8 cellular contexts compared by ENCODE assay signal in the genomic region with DNA sequence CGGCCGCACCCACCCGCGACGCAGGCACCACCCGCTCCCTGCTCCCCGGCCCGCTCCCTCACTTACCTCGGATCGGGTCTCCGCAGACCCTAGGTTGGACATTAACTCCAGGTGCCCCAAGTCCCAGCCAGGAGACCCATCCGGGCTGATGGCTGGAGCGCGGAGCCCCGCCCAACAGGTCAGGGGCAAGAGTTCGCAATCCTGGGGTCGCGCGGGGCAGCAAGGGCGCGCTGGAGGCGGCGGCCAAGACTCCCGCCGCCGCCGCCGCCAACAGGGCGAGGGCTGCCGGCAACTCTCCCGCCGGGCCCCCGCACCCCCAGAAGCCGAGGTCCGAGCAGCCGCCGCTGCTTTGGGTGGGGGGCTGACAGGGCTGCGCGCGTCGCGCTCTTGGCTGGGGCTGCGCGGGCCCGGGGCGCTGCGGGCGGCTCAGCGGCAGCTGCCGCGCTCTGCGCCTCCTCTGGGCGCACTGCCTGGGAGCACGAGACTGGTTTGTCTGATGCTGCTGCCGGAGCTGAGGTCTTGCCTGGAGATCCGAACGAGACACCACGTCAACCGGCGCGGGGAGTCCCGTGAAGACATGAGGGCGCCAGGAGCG. TPM values are rescaled to one million over a fixed set of nuclear protein-coding genes. Genes with fewer than 3 reads are reported as not detected.
A peak's percentile ranks its signal among the peaks of the same experiment; 100 is the strongest.
DNase-seq lines count a peak whose midpoint lies in the region; ATAC-seq and TF ChIP-seq lines count a peak whose summit lies in the region.

No MANE protein-coding gene starts in this region.

- H3K27ac Mint-ChIP-seq in activated T-cell treated with anti-CD3 and anti-CD28 coated beads, Interleukin-2, amount 50 U/mL, for 72 hours, result no peak overlapping the region

- DNase-seq in BE2C (peak; percentile 78), hepatocyte (ENCODE audit: low spot score) (peak; percentile 79), hippocampal formation (lab: John Stamatoyannopoulos, UW) (no peak)
- peak in 1 of 2 donors; percentile 27 for DNase-seq in activated T-cell treated with anti-CD3 and anti-CD28 coated beads, Interleukin-2, amount 50 U/mL, for 72 hours

- no peak overlapping the region for H3K9ac ChIP-seq in HUES48 (ENCODE audit: low read depth, low read length)
- peak overlapping the region; percentile 57 for H3K9ac ChIP-seq in skeletal muscle satellite cell (ENCODE audit: low read depth, low read length)

- H3K4me2 ChIP-seq in hepatocyte (peak overlapping the region; percentile 99), skeletal muscle satellite cell (ENCODE audit: low read length) (peak overlapping the region; percentile 96)

- H3K27me3 ChIP-seq in BE2C (peaks cover 27% of the 10 kb centered on the region), HUES48 (ENCODE audit: control insufficient read depth, insufficient read depth, low read length) (peaks cover 98% of the 10 kb centered on the region), hepatocyte (peaks cover 92% of the 10 kb centered on the region), skeletal muscle satellite cell (ENCODE audit: control insufficient read depth, insufficient read depth, low read length) (peaks cover 29% of the 10 kb centered on the region)

- H3K36me3 ChIP-seq in BE2C (no peaks in the 10 kb centered on the region; the same call in 1 of the 2 replicates), HUES48 (ENCODE audit: control insufficient read depth, insufficient read depth, low read length) (no peaks in the 10 kb centered on the region), hepatocyte (replicated peaks; ENCODE audit: insufficient read depth, low read depth) (no peaks in the 10 kb centered on the region), skeletal muscle satellite cell (ENCODE audit: insufficient read depth, low read length) (no peaks in the 10 kb centered on the region)

- peaks cover 0 to 1% of the 10 kb centered on the region in 2 donors for H3K36me3 Mint-ChIP-seq in activated T-cell treated with anti-CD3 and anti-CD28 coated beads, Interleukin-2, amount 50 U/mL, for 72 hours (ENCODE audit: insufficient read depth in 2 of 2)

- H3K4me1 ChIP-seq in BE2C, result peaks cover 4% of the 10 kb centered on the region; the same call in 1 of the 2 replicates
- peaks cover 43% of the 10 kb centered on the region for H3K4me1 ChIP-seq in HUES48 (ENCODE audit: control insufficient read depth, insufficient read depth, low read length)
- peaks cover 20% of the 10 kb centered on the region for H3K4me1 ChIP-seq in hepatocyte (ENCODE audit: insufficient read depth)
- peaks cover 38% of the 10 kb centered on the region for H3K4me1 ChIP-seq in skeletal muscle satellite cell (ENCODE audit: control insufficient read depth, insufficient read depth, low read length)

- H4K20me1 ChIP-seq in hepatocyte (ENCODE audit: insufficient read depth, poor library complexity, severe bottlenecking), result no peaks in the 10 kb centered on the region

- peak overlapping the region; percentile 91 for H2AFZ ChIP-seq in hepatocyte

- H3K9me3 ChIP-seq in BE2C (0 out of 2 replicates have a peak, but pooled peaks cover 4% of the 10 kb centered on the region), HUES48 (ENCODE audit: control insufficient read depth, insufficient read depth, low read length) (no peaks in the 10 kb centered on the region), hepatocyte (ENCODE audit: low read depth) (no peaks in the 10 kb centered on the region), skeletal muscle satellite cell (replicated peaks; ENCODE audit: low read length) (no peaks in the 10 kb centered on the region)

- no peaks in the 10 kb centered on the region for H3K79me2 ChIP-seq in hepatocyte

- H3K4me3 Mint-ChIP-seq in activated T-cell treated with anti-CD3 and anti-CD28 coated beads, Interleukin-2, amount 50 U/mL, for 72 hours, result peak overlapping the region; percentile 29 to 72

- H3K9me2 ChIP-seq in hepatocyte (replicated peaks; ENCODE audit: insufficient read depth), result no peaks in the 10 kb centered on the region

- 2% methylated on average over 38 of the region's 64 CpGs for WGBS in hepatocyte (ENCODE audit: low lambda C conversion rate, missing lambda C conversion rate)

- no peak for TF ChIP-seq CTCF in BE2C (IDR thresholded peaks at IDR 0.05; ENCODE audit: low read depth, low read length)
- no peak for TF ChIP-seq CTCF in hepatocyte (IDR thresholded peaks at IDR 0.05; ENCODE audit: poor library complexity)

- peak overlapping the region; percentile 89 for H3K4me3 ChIP-seq in BE2C (ENCODE audit: low read depth, low read length)
- peak overlapping the region; percentile 60 for H3K4me3 ChIP-seq in HUES48 (ENCODE audit: low read depth, low read length)
- H3K4me3 ChIP-seq in hepatocyte, result peak overlapping the region; percentile 77
- peak overlapping the region; percentile 73 for H3K4me3 ChIP-seq in skeletal muscle satellite cell (ENCODE audit: low read length)

- ATAC-seq in activated T-cell treated with anti-CD3 and anti-CD28 coated beads, Interleukin-2, amount 50 U/mL, for 72 hours (replicated peaks in 1 of 2), result peak; percentile 39 to 47
- ATAC-seq in GM18517 (IDR thresholded peaks at IDR 0.05; ENCODE audit: unreplicated experiment) (no peak), HG02885 (IDR thresholded peaks at IDR 0.05; ENCODE audit: poor library complexity, unreplicated experiment) (no peak)

- H3K27ac ChIP-seq in HUES48 (ENCODE audit: low read depth, low read length), result no peak overlapping the region
- H3K27ac ChIP-seq in hepatocyte, result no peak overlapping the region

- H3K27me3 Mint-ChIP-seq in activated T-cell treated with anti-CD3 and anti-CD28 coated beads, Interleukin-2, amount 50 U/mL, for 72 hours (ENCODE audit: low read depth), result peaks cover 80% of the 10 kb centered on the region

- H3K4me1 Mint-ChIP-seq in activated T-cell treated with anti-CD3 and anti-CD28 coated beads, Interleukin-2, amount 50 U/mL, for 72 hours (ENCODE audit: low read depth), result peaks cover 37% of the 10 kb centered on the region

- H3K9me3 Mint-ChIP-seq in activated T-cell treated with anti-CD3 and anti-CD28 coated beads, Interleukin-2, amount 50 U/mL, for 72 hours, result no peaks in the 10 kb centered on the region

RNA-seq across cellular contexts. Expression of a gene that starts 0.3 kb away (rescaled TPM):
- 2.1 TPM for polyA plus RNA-seq in BE2C (2012; ENCODE audit: insufficient read depth, insufficient read length, low read depth)
- total RNA-seq in activated T-cell treated with anti-CD3 and anti-CD28 coated beads, Interleukin-2, amount 50 U/mL, for 72 hours, result not detected
- total RNA-seq in hepatocyte, result 0.20 and 1.1 TPM in 2 replicates
- polyA plus RNA-seq in hepatocyte, result 0.05 and 0.19 TPM in 2 replicates
- total RNA-seq in skeletal muscle satellite cell (2012; rRNA removed), result 0.25 and 1.1 TPM in 2 replicates

Comparison
In these comparisons a context has a peak if more than half of its experiments do, and no peak if none do; other contexts are left out.
1. DNase-seq: peak in BE2C (single experiment) and hepatocyte (single experiment); none in hippocampal formation (0 of 2).
2. ATAC-seq: peak in activated T-cell treated with anti-CD3 and anti-CD28 coated beads, Interleukin-2, amount 50 U/mL, for 72 hours (2 of 2); none in GM18517 (single experiment) and HG02885 (single experiment).
3. Peak in every context shown above with its lines, with median percentiles within 50 percentile points of each other: H3K4me3 ChIP-seq.